Comparison of ENCODE assay signal across 8 cellular contexts in the genomic region with DNA sequence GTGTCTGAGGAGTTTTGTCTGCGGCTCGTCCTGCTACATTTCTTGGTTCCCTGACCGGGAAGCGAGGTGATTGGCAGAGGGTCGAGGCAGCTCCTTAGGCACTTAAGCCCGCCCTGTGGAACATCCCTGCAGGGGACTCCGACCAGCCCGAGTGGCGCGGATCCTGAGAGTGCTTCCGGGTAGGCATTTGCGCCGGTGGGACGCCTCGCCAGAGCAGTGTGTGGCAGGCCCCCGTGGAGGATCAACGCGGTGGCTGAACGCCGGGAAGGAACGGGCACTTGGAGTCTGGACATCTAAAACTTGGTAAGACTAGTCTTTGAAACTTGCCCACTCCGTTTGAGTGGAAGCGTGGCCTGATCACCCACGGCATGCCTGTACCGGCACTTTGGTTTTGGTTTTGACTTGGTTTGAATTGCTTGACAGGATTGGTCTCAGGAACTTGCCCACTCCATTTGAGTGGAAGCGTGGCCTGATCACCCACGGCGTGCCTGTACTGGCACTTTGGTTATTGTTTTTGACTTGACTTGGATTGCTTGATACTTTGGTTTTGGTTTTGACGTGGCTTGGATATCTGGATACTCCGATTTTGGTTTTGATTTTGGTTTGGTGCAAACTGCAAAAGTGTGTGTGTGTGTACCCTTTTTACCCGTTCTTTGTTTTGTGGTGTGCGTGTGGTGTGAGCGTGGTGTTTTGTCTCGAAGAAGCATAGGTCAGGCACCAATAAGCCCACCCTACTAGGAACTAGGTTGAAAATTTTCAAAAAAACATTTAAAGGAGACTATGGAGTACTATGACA. TPM values are rescaled to one million over a fixed set of nuclear protein-coding genes. Genes with fewer than 3 reads are reported as not detected.
A peak's percentile ranks its signal among the peaks of the same experiment; 100 is the strongest.
DNase-seq lines count a peak whose midpoint lies in the region; ATAC-seq, FAIRE-seq and TF ChIP-seq lines count a peak whose summit lies in the region.
"Not testable (repeated sequence)": the region's sequence is repeated elsewhere in the genome, so short reads cannot be mapped to it uniquely, and the experiment has no call there.

No MANE protein-coding gene starts in this region.

- intact Hi-C loops in CD4-positive, alpha-beta memory T cell (cut with micrococcal nuclease); activated T-helper 1 cell treated with anti-CD3 and anti-CD28 coated beads, Interleukin-12 subunit alpha, Interleukin-12 subunit beta, Interleukin-2, Interleukin-4 antibody, amounts not matched to agents 30 ng/mL and 10 ng/mL and 1 ng/mL, durations not matched to agents 14 hours and 24 hours and 36 hours (cut with micrococcal nuclease); K562 (cut with micrococcal nuclease): not testable (repeated sequence)

- not testable (repeated sequence) for H3K9ac ChIP-seq in OCI-LY1 (ENCODE audit: low read length); K562 (ENCODE audit: insufficient read depth in 1 of 2, low read depth in 2 of 2, low read length in 2 of 2)

- not testable (repeated sequence) for H3K27me3 ChIP-seq in CD4-positive, alpha-beta memory T cell (ENCODE audit: insufficient read depth, low read length); OCI-LY1 (ENCODE audit: insufficient read depth, low read length); K562 (ENCODE audit: control insufficient read depth in 2 of 2, insufficient read depth in 2 of 2, low read length in 2 of 2)

- H2AFZ ChIP-seq in OCI-LY1 (ENCODE audit: low read length); K562 (ENCODE audit: low read depth, low read length): not testable (repeated sequence)

- DNase-seq in CD4-positive, alpha-beta memory T cell; activated CD4-positive, alpha-beta T cell treated with anti-CD3 and anti-CD28 coated beads, Interleukin-2, amount 10 ng/mL, durations not matched to agents 7 days and 5 days; activated T-helper 1 cell treated with anti-CD3 and anti-CD28 coated beads, Interleukin-12 subunit alpha, Interleukin-12 subunit beta, Interleukin-2, Interleukin-4 antibody, amounts not matched to agents 30 ng/mL and 10 ng/mL and 1 ng/mL, durations not matched to agents 14 hours and 24 hours and 36 hours (ENCODE audit: low spot score); K562 (ENCODE audit: extremely low read depth in 1 of 4, low spot score in 3 of 4): not testable (repeated sequence)
- peak; percentile 41 for DNase-seq in activated CD8-positive, alpha-beta memory T cell treated with anti-CD3 and anti-CD28 coated beads for 24 hours
- DNase-seq in osteocyte (ENCODE audit: extremely low spot score, unreplicated experiment) (peak; percentile 19), type B pancreatic cell (ENCODE audit: extremely low spot score, unreplicated experiment) (peak; percentile 53)

- not testable (repeated sequence) for H3K36me3 ChIP-seq in CD4-positive, alpha-beta memory T cell (ENCODE audit: insufficient read depth, low read length); K562 (ENCODE audit: control insufficient read depth, insufficient read depth, low read length)
- peaks cover 26% of the 10 kb centered on the region for H3K36me3 ChIP-seq in OCI-LY1 (ENCODE audit: insufficient read depth, low read length)

- not testable (repeated sequence) for FAIRE-seq in K562 (lab: Jason Lieb, UNC)

- CTCF ChIA-PET in CD4-positive, alpha-beta memory T cell (lab: Charles Lee; ENCODE audit: partially characterized antibody); activated CD4-positive, alpha-beta T cell treated with anti-CD3 and anti-CD28 coated beads, Interleukin-2, amount 10 ng/mL, durations not matched to agents 7 days and 5 days (lab: Charles Lee); K562 (lab: Yijun Ruan, JAX; ENCODE audit: low intra/inter-chr PET ratio): not testable (repeated sequence)

- BruUV-seq in K562 (replicated peaks; lab: Mats Ljungman, UMichigan), result TSS peak; percentile 1

- not testable (repeated sequence) for H3K9me3 Mint-ChIP-seq in CD4-positive, alpha-beta memory T cell; activated CD4-positive, alpha-beta T cell treated with anti-CD3 and anti-CD28 coated beads, Interleukin-2, amount 10 ng/mL, durations not matched to agents 7 days and 5 days; activated T-helper 1 cell treated with anti-CD3 and anti-CD28 coated beads, Interleukin-12 subunit alpha, Interleukin-12 subunit beta, Interleukin-2, Interleukin-4 antibody, amounts not matched to agents 30 ng/mL and 10 ng/mL and 1 ng/mL, durations not matched to agents 14 hours and 24 hours and 36 hours; osteocyte (ENCODE audit: unreplicated experiment); type B pancreatic cell

- peak overlapping the region in 6 of 8 donors; percentile 14 to 59 (median 48) for H3K4me3 Mint-ChIP-seq in CD4-positive, alpha-beta memory T cell
- H3K4me3 Mint-ChIP-seq in activated CD4-positive, alpha-beta T cell treated with anti-CD3 and anti-CD28 coated beads, Interleukin-2, amount 10 ng/mL, durations not matched to agents 7 days and 5 days; activated T-helper 1 cell treated with anti-CD3 and anti-CD28 coated beads, Interleukin-12 subunit alpha, Interleukin-12 subunit beta, Interleukin-2, Interleukin-4 antibody, amounts not matched to agents 30 ng/mL and 10 ng/mL and 1 ng/mL, durations not matched to agents 14 hours and 24 hours and 36 hours; osteocyte (ENCODE audit: unreplicated experiment); type B pancreatic cell: not testable (repeated sequence)

- in situ Hi-C loops in K562 (cut with MboI), result not testable (repeated sequence)

- not testable (repeated sequence) for TF ChIP-seq CTCF in OCI-LY1 (IDR thresholded peaks at IDR 0.05; ENCODE audit: low read length); K562 (IDR thresholded peaks at IDR 0.05 in 2 of 3, conservative IDR thresholded peaks at IDR 0.05 in 1 of 3; ENCODE audit: insufficient read depth in 2 of 3, low read depth in 1 of 3, low read length in 3 of 3); osteocyte (IDR thresholded peaks at IDR 0.05); type B pancreatic cell (conservative IDR thresholded peaks at IDR 0.05)

- TF ChIP-seq POLR2A in K562 (conservative IDR thresholded peaks at IDR 0.05), result not testable (repeated sequence)

- H3K9me3 ChIP-seq in CD4-positive, alpha-beta memory T cell (ENCODE audit: control insufficient read depth in 1 of 2, low read length in 2 of 2); OCI-LY1 (ENCODE audit: low read length); K562 (replicated peaks; ENCODE audit: control insufficient read depth, insufficient read depth, low read depth, low read length): not testable (repeated sequence)

- WGBS in K562 (ENCODE audit: insufficient coverage, low coverage, missing lambda C conversion rate), result 93% methylated on average over 31 of the region's 34 CpGs

- TF ChIP-seq RAD21 in K562 (CRISPR knock-in tag; conservative IDR thresholded peaks at IDR 0.05 in 1 of 2, IDR thresholded peaks at IDR 0.05 in 1 of 2), result not testable (repeated sequence)

- peaks cover 14 to 39% (median 22%) of the 10 kb centered on the region in 4 donors for H3K4me1 Mint-ChIP-seq in CD4-positive, alpha-beta memory T cell
- peaks cover 31% of the 10 kb centered on the region for H3K4me1 Mint-ChIP-seq in activated CD4-positive, alpha-beta T cell treated with anti-CD3 and anti-CD28 coated beads, Interleukin-2, amount 10 ng/mL, durations not matched to agents 7 days and 5 days
- peaks cover 27% of the 10 kb centered on the region for H3K4me1 Mint-ChIP-seq in activated T-helper 1 cell treated with anti-CD3 and anti-CD28 coated beads, Interleukin-12 subunit alpha, Interleukin-12 subunit beta, Interleukin-2, Interleukin-4 antibody, amounts not matched to agents 30 ng/mL and 10 ng/mL and 1 ng/mL, durations not matched to agents 14 hours and 24 hours and 36 hours (ENCODE audit: low read depth)
- not testable (repeated sequence) for H3K4me1 Mint-ChIP-seq in osteocyte (ENCODE audit: unreplicated experiment); type B pancreatic cell (ENCODE audit: unreplicated experiment)

- H3K27ac ChIP-seq in CD4-positive, alpha-beta memory T cell (ENCODE audit: low read depth, low read length); K562 (ENCODE audit: extremely low read depth, low read depth, low read length): not testable (repeated sequence)
- peak overlapping the region; percentile 99 for H3K27ac ChIP-seq in OCI-LY1 (ENCODE audit: low read depth, low read length, poor library complexity, severe bottlenecking)

- H3K27ac Mint-ChIP-seq in CD4-positive, alpha-beta memory T cell, result peak overlapping the region in 1 of 7 donors; percentile 14
- peak overlapping the region; percentile 32 for H3K27ac Mint-ChIP-seq in activated CD4-positive, alpha-beta T cell treated with anti-CD3 and anti-CD28 coated beads, Interleukin-2, amount 10 ng/mL, durations not matched to agents 7 days and 5 days
- H3K27ac Mint-ChIP-seq in activated T-helper 1 cell treated with anti-CD3 and anti-CD28 coated beads, Interleukin-12 subunit alpha, Interleukin-12 subunit beta, Interleukin-2, Interleukin-4 antibody, amounts not matched to agents 30 ng/mL and 10 ng/mL and 1 ng/mL, durations not matched to agents 14 hours and 24 hours and 36 hours, result peak overlapping the region; percentile 36
- not testable (repeated sequence) for H3K27ac Mint-ChIP-seq in osteocyte (ENCODE audit: unreplicated experiment); type B pancreatic cell

- H3K4me3 ChIP-seq in CD4-positive, alpha-beta memory T cell (ENCODE audit: low read length in 2 of 2); OCI-LY1 (ENCODE audit: low read depth, low read length, poor library complexity, severe bottlenecking); K562: not testable (repeated sequence)

- POLR2A ChIA-PET in CD4-positive, alpha-beta memory T cell (lab: Charles Lee; ENCODE audit: partially characterized antibody); activated CD4-positive, alpha-beta T cell treated with anti-CD3 and anti-CD28 coated beads, Interleukin-2, amount 10 ng/mL, durations not matched to agents 7 days and 5 days (lab: Charles Lee); K562 (lab: Yijun Ruan, JAX): not testable (repeated sequence)

- not testable (repeated sequence) for H3K9me2 ChIP-seq in OCI-LY1 (ENCODE audit: low read depth, low read length)

- not testable (repeated sequence) for H4K20me1 ChIP-seq in OCI-LY1 (ENCODE audit: insufficient read depth, low read length); K562 (replicated peaks; ENCODE audit: control insufficient read depth, insufficient read depth, low read length)

- H3K36me3 Mint-ChIP-seq in CD4-positive, alpha-beta memory T cell; activated CD4-positive, alpha-beta T cell treated with anti-CD3 and anti-CD28 coated beads, Interleukin-2, amount 10 ng/mL, durations not matched to agents 7 days and 5 days (ENCODE audit: low read depth); activated T-helper 1 cell treated with anti-CD3 and anti-CD28 coated beads, Interleukin-12 subunit alpha, Interleukin-12 subunit beta, Interleukin-2, Interleukin-4 antibody, amounts not matched to agents 30 ng/mL and 10 ng/mL and 1 ng/mL, durations not matched to agents 14 hours and 24 hours and 36 hours (ENCODE audit: low read depth); osteocyte (ENCODE audit: unreplicated experiment); type B pancreatic cell: not testable (repeated sequence)

- not testable (repeated sequence) for H3K4me2 ChIP-seq in OCI-LY1 (ENCODE audit: low read length); K562 (ENCODE audit: insufficient read depth, low read length)

- not testable (repeated sequence) for ATAC-seq in K562

- H3K9me1 ChIP-seq in K562 (ENCODE audit: control insufficient read depth, insufficient read depth, low read length), result not testable (repeated sequence)

- H3K4me1 ChIP-seq in CD4-positive, alpha-beta memory T cell (ENCODE audit: insufficient read depth, low read length), result peaks cover 11% of the 10 kb centered on the region
- H3K4me1 ChIP-seq in OCI-LY1 (ENCODE audit: insufficient read depth, low read length, severe bottlenecking) (peaks cover 64% of the 10 kb centered on the region), K562 (replicated peaks in 1 of 2; ENCODE audit: control insufficient read depth in 2 of 2, insufficient read depth in 2 of 2, low read length in 2 of 2) (peaks cover 9 to 18% of the 10 kb centered on the region in 2 experiments; a peak in 4 of 5 replicates)

- not testable (repeated sequence) for H3K27me3 Mint-ChIP-seq in CD4-positive, alpha-beta memory T cell
- peaks cover 17% of the 10 kb centered on the region for H3K27me3 Mint-ChIP-seq in activated CD4-positive, alpha-beta T cell treated with anti-CD3 and anti-CD28 coated beads, Interleukin-2, amount 10 ng/mL, durations not matched to agents 7 days and 5 days
- H3K27me3 Mint-ChIP-seq in activated T-helper 1 cell treated with anti-CD3 and anti-CD28 coated beads, Interleukin-12 subunit alpha, Interleukin-12 subunit beta, Interleukin-2, Interleukin-4 antibody, amounts not matched to agents 30 ng/mL and 10 ng/mL and 1 ng/mL, durations not matched to agents 14 hours and 24 hours and 36 hours (ENCODE audit: insufficient read depth), result peaks cover 14% of the 10 kb centered on the region
- H3K27me3 Mint-ChIP-seq in osteocyte (ENCODE audit: unreplicated experiment), result peaks cover 24% of the 10 kb centered on the region
- H3K27me3 Mint-ChIP-seq in type B pancreatic cell, result peaks cover 46% of the 10 kb centered on the region

- H3K79me2 ChIP-seq in OCI-LY1 (ENCODE audit: insufficient read depth, low read length), result peaks cover 11% of the 10 kb centered on the region
- H3K79me2 ChIP-seq in K562 (ENCODE audit: control insufficient read depth, insufficient read depth, low read length), result peaks cover 21% of the 10 kb centered on the region; the same call in 2 of the 3 replicates

- TF ChIP-seq EP300 in K562 (IDR thresholded peaks at IDR 0.05; ENCODE audit: low read length), result not testable (repeated sequence)

- H3F3A ChIP-seq in OCI-LY1 (ENCODE audit: insufficient read depth, low read length), result 0 out of 2 replicates have a peak, but pooled peaks cover 11% of the 10 kb centered on the region

RNA-seq across cellular contexts. Expression of a gene that starts 6.7 kb away (rescaled TPM):
- total RNA-seq in CD4-positive, alpha-beta memory T cell, result 1 to 10 TPM; 1.9 to 3.0 TPM
- 1 to 10 TPM; 1.8 to 1.9 TPM for polyA plus RNA-seq in CD4-positive, alpha-beta memory T cell
- total RNA-seq in activated CD4-positive, alpha-beta T cell treated with anti-CD3 and anti-CD28 coated beads, Interleukin-2, amount 10 ng/mL, durations not matched to agents 7 days and 5 days, result 10 to 100 TPM; 12.6 to 12.9 TPM
- 55.4 and 61.6 TPM in 2 replicates for total RNA-seq in activated T-helper 1 cell treated with anti-CD3 and anti-CD28 coated beads, Interleukin-12 subunit alpha, Interleukin-12 subunit beta, Interleukin-2, Interleukin-4 antibody, amounts not matched to agents 30 ng/mL and 10 ng/mL and 1 ng/mL, durations not matched to agents 14 hours and 24 hours and 36 hours
- 0.60 and 0.67 TPM in 2 replicates for total RNA-seq in K562 (2011; cell fraction: chromatin; rRNA removed; ENCODE audit: low replicate concordance)
- total RNA-seq in K562 (2011; cell fraction: nucleolus; rRNA removed), result 0.50 TPM in 1 of 2 replicates, not detected in the other
- total RNA-seq in K562 (2011; cell fraction: nucleoplasm; rRNA removed), result not detected in 2 replicates
- total RNA-seq in K562 (2014; rRNA removed) (not detected in 2 replicates), K562 (2014; rRNA removed; fragmentation: Illumina TruSeq; extraction: Trizol) (not detected in 2 replicates), K562 (2015; rRNA removed; fragmentation: Illumina TruSeq; extraction: Trizol) (0.33 and 0.64 TPM in 2 replicates), K562 (2021) (0.58 and 1.5 TPM in 2 replicates), osteocyte (0.42 and 0.54 TPM in 2 replicates), type B pancreatic cell (ENCODE audit: low replicate concordance) (0.74 and 1.0 TPM in 2 replicates)
- polyA plus RNA-seq in K562 (2011; rRNA removed) (0.33 and 1.6 TPM in 2 replicates), K562 (2014; fragmentation: Illumina TruSeq; extraction: Trizol) (0.64 TPM in 1 of 2 replicates, not detected in the other), K562 (2014; fragmentation: Nextera tagmentation; extraction: Ambion mirVana) (under 1 TPM in 1 of 2 experiments, not detected in 1; 0.06 TPM), K562 (2014; rRNA removed) (0.32 and 0.42 TPM in 2 replicates)
- polyA plus RNA-seq in K562 (2011; cell fraction: cytosol; rRNA removed), result 1.00 and 2.4 TPM in 2 replicates
- 1.7 and 2.5 TPM in 2 replicates for polyA plus RNA-seq in K562 (2011; cell fraction: nucleus; rRNA removed)
- 0.36 and 3.3 TPM in 2 replicates for polyA plus RNA-seq in K562 (2012)
- not detected in 2 replicates for polyA minus RNA-seq in K562 (2011; rRNA and poly(A)+ RNA removed)
- polyA minus RNA-seq in K562 (2011; cell fraction: cytosol; rRNA and poly(A)+ RNA removed), result 2.8 TPM in 1 of 2 replicates, not detected in the other
- polyA minus RNA-seq in K562 (2011; cell fraction: nucleus; rRNA and poly(A)+ RNA removed), result 0.40 and 1.1 TPM in 2 replicates
